Comparison of ENCODE assay signal across 6 cellular contexts in genomic region chr7:102372796-102373195, GRCh38. TPM values are rescaled to one million over a fixed set of nuclear protein-coding genes. Genes with fewer than 3 reads are reported as not detected.
"Had no signal": no experiment of that assay in that cellular context is flagged by ENCODE, and none has a peak within 500 bp of the region (broad histone marks: within the 10 kb centered on the region; RNA-seq: fewer than 3 reads in every experiment).

No MANE protein-coding gene starts in this region.

RNA-seq across cellular contexts. Expression of gene SPDYE6, which starts 16.6 kb away (rescaled TPM):
- total RNA-seq: GM23338, H1, H9, HT-29, IMR-90, K562 had no signal
